In the genomic region with DNA sequence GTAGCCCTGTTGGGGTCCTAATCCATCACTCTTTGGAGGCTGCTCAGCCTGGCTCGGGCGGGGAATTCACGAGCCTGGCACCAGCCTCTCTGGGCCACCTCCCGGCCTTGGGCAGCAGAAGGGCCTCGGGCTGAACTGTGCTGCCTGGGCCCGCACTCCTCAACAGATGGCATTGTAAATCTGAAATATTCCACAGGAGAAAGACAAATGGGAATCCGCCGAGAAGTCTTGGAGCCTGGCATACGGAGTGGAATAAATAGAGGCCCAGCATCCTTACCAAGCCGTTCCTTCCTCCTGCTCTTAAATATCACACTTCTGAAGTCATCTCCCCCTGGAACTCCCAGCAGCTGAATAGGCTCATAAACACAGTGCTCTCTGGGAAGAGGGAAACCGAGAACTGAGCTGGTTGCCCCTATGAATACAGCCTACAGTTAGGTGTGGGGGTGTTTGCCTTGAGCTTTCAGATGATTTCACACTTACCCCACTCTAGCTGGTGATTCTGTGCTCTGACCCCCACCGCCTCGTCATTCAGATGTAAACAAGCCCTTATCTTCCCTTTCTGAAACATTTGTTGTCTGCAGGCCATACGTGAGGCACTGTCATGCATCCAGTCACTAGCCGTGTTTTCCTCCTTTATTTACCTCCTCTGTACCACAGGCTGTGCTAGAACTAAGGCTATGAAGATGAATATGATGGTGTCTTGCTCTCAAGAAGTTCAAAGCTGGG, we compare ENCODE assay signal across 1 cellular context.
TF ChIP-seq lines count a peak whose summit lies in the region.

No MANE protein-coding gene starts in this region.

TF ChIP-seq in H1, 55 proteins besides CTCF, POLR2A, EP300 and RAD21:
- no peak for TF ChIP-seq YY1 (IDR thresholded peaks at IDR 0.05; ENCODE audit: low read depth, low read length)
- TF ChIP-seq KDM4A (IDR thresholded peaks at IDR 0.05; ENCODE audit: low read depth, low read length, severe bottlenecking) = no peak
- TF ChIP-seq MAFK (IDR thresholded peaks at IDR 0.05; ENCODE audit: low read depth, low read length) = no peak
- no peak for TF ChIP-seq TAF1 (IDR thresholded peaks at IDR 0.05; ENCODE audit: low read depth, low read length)
- no peak for TF ChIP-seq TEAD4 (IDR thresholded peaks at IDR 0.05; ENCODE audit: low read depth, low read length)
- TF ChIP-seq SIN3A (conservative IDR thresholded peaks at IDR 0.05 in 1 of 2, IDR thresholded peaks at IDR 0.05 in 1 of 2; ENCODE audit: low read depth in 1 of 2, low read length in 2 of 2) = no peak
- TF ChIP-seq SUZ12 (IDR thresholded peaks at IDR 0.05; ENCODE audit: low read length) = no peak
- TF ChIP-seq, protein P1, sequence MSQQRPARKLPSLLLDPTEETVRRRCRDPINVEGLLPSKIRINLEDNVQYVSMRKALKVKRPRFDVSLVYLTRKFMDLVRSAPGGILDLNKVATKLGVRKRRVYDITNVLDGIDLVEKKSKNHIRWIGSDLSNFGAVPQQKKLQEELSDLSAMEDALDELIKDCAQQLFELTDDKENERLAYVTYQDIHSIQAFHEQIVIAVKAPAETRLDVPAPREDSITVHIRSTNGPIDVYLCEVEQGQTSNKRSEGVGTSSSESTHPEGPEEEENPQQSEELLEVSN (IDR thresholded peaks at IDR 0.05) = no peak
- TF ChIP-seq CEBPB (IDR thresholded peaks at IDR 0.05; ENCODE audit: low read depth, low read length) = no peak
- TF ChIP-seq CHD2 (IDR thresholded peaks at IDR 0.05; ENCODE audit: low read length) = no peak
- no peak for TF ChIP-seq SP4 (IDR thresholded peaks at IDR 0.05; ENCODE audit: low read length)
- TF ChIP-seq KDM1A (IDR thresholded peaks at IDR 0.05; ENCODE audit: borderline replicate concordance, low read length) = no peak
- TF ChIP-seq, protein P2, sequence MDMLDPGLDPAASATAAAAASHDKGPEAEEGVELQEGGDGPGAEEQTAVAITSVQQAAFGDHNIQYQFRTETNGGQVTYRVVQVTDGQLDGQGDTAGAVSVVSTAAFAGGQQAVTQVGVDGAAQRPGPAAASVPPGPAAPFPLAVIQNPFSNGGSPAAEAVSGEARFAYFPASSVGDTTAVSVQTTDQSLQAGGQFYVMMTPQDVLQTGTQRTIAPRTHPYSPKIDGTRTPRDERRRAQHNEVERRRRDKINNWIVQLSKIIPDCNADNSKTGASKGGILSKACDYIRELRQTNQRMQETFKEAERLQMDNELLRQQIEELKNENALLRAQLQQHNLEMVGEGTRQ (IDR thresholded peaks at IDR 0.05; ENCODE audit: low read length) = no peak
- TF ChIP-seq CBX5 (IDR thresholded peaks at IDR 0.05; ENCODE audit: low read depth, low read length) = no peak
- TF ChIP-seq PHF8 (conservative IDR thresholded peaks at IDR 0.05; ENCODE audit: low read depth, low read length) = no peak
- TF ChIP-seq TAF7 (optimal IDR thresholded peaks at IDR 0.05; ENCODE audit: borderline replicate concordance, low read depth, low read length) = no peak
- no peak for TF ChIP-seq POU5F1 (IDR thresholded peaks at IDR 0.05; ENCODE audit: low read depth, low read length)
- no peak for TF ChIP-seq CBX8 (IDR thresholded peaks at IDR 0.05; ENCODE audit: borderline replicate concordance, low read depth, low read length)
- no peak for TF ChIP-seq EGR1 (IDR thresholded peaks at IDR 0.05; ENCODE audit: borderline replicate concordance, low read depth, low read length)
- no peak for TF ChIP-seq CREB1 (IDR thresholded peaks at IDR 0.05)
